ENCODE assay signal across 20 cellular contexts in the genomic region with DNA sequence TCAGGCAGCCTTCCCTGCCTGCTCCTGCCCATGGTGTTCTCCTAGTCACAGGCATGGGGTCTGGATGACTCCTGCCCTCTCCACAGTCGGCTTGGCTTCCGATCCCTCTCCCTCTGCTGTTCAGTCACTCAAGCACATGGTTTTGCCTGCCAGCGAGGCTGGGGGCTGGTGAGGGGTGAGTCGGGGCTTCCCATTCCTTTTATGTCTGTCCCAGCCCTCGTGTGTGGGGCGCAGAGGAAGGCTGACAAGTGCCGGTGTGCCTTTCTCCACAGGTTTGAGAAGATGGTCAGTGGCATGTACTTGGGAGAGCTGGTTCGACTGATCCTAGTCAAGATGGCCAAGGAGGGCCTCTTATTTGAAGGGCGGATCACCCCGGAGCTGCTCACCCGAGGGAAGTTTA. TPM values are rescaled to one million over a fixed set of nuclear protein-coding genes. Genes with fewer than 3 reads are reported as not detected.
DNase-seq lines count a peak whose midpoint lies in the region; ATAC-seq and TF ChIP-seq lines count a peak whose summit lies in the region.
"Had no signal": no experiment of that assay in that cellular context is flagged by ENCODE, and none has a peak within 500 bp of the region (broad histone marks: within the 10 kb centered on the region; RNA-seq: fewer than 3 reads in every experiment).

No MANE protein-coding gene starts in this region.

- peak overlapping the region; percentile 52 for H3K27ac Mint-ChIP-seq in CD8-positive, alpha-beta T cell
- H3K27ac Mint-ChIP-seq in WTC11, result peak overlapping the region; percentile 57; the same call in 1 of the 2 replicates
- H3K27ac Mint-ChIP-seq in stimulated activated memory B cell treated with anti-CD40 and anti-IgM and Interleukin-4, amounts not matched to agents 10 μg/mL and 1 μg/mL and 100 μg/mL, for 72 hours, result peak overlapping the region; percentile 75

- H3K4me3 Mint-ChIP-seq in CD8-positive, alpha-beta T cell, result no peak overlapping the region
- no peak overlapping the region for H3K4me3 Mint-ChIP-seq in WTC11
- H3K4me3 Mint-ChIP-seq in stimulated activated memory B cell treated with anti-CD40 and anti-IgM and Interleukin-4, amounts not matched to agents 10 μg/mL and 1 μg/mL and 100 μg/mL, for 72 hours, result no peak overlapping the region

- H3K4me3 ChIP-seq in CD8-positive, alpha-beta T cell (ENCODE audit: low read depth, low read length), result no peak overlapping the region
- no peak overlapping the region for H3K4me3 ChIP-seq in gastroesophageal sphincter

- TF ChIP-seq POLR2A in gastroesophageal sphincter (IDR thresholded peaks at IDR 0.05), result no peak

- ATAC-seq in CD8-positive, alpha-beta T cell, result no peak
- ATAC-seq in WTC11, result no peak
- no peak for ATAC-seq in gastroesophageal sphincter
- ATAC-seq in stimulated activated memory B cell treated with anti-CD40 and anti-IgM and Interleukin-4, amounts not matched to agents 10 μg/mL and 1 μg/mL and 100 μg/mL, for 72 hours, result no peak

- intact Hi-C loops in CD8-positive, alpha-beta T cell (cut with DNase I, micrococcal nuclease), result no loop called here

- H3K9me3 ChIP-seq in CD8-positive, alpha-beta T cell (ENCODE audit: low read length), result no peaks in the 10 kb centered on the region
- no peaks in the 10 kb centered on the region for H3K9me3 ChIP-seq in gastroesophageal sphincter

- H3K36me3 Mint-ChIP-seq in CD8-positive, alpha-beta T cell, result peaks cover 81% of the 10 kb centered on the region
- H3K36me3 Mint-ChIP-seq in WTC11, result peaks cover 59% of the 10 kb centered on the region
- peaks cover 75% of the 10 kb centered on the region for H3K36me3 Mint-ChIP-seq in stimulated activated memory B cell treated with anti-CD40 and anti-IgM and Interleukin-4, amounts not matched to agents 10 μg/mL and 1 μg/mL and 100 μg/mL, for 72 hours

- POLR2A ChIA-PET in CD8-positive, alpha-beta T cell (lab: Charles Lee), result no interaction called here
- POLR2A ChIA-PET in WTC11 (lab: Charles Lee), result interaction anchor here (1.3 kb wide), 1 partner anchor 13 kb away, joined by 4 read pairs; no protein-coding TSS in a partner anchor

- peaks cover 37% of the 10 kb centered on the region for H3K36me3 ChIP-seq in CD8-positive, alpha-beta T cell (ENCODE audit: insufficient read depth, low read length)
- peaks cover 0 to 61% of the 10 kb centered on the region in 2 donors for H3K36me3 ChIP-seq in gastroesophageal sphincter

- no peaks in the 10 kb centered on the region for H3K27me3 ChIP-seq in CD8-positive, alpha-beta T cell (ENCODE audit: insufficient read depth, low read length)
- no peaks in the 10 kb centered on the region for H3K27me3 ChIP-seq in gastroesophageal sphincter

- peaks cover 30% of the 10 kb centered on the region for H3K4me1 Mint-ChIP-seq in CD8-positive, alpha-beta T cell (ENCODE audit: low read depth)
- peaks cover 45% of the 10 kb centered on the region for H3K4me1 Mint-ChIP-seq in WTC11
- peaks cover 30% of the 10 kb centered on the region for H3K4me1 Mint-ChIP-seq in stimulated activated memory B cell treated with anti-CD40 and anti-IgM and Interleukin-4, amounts not matched to agents 10 μg/mL and 1 μg/mL and 100 μg/mL, for 72 hours

- no peaks in the 10 kb centered on the region for H3K9me3 Mint-ChIP-seq in CD8-positive, alpha-beta T cell
- no peaks in the 10 kb centered on the region for H3K9me3 Mint-ChIP-seq in WTC11
- no peaks in the 10 kb centered on the region for H3K9me3 Mint-ChIP-seq in stimulated activated memory B cell treated with anti-CD40 and anti-IgM and Interleukin-4, amounts not matched to agents 10 μg/mL and 1 μg/mL and 100 μg/mL, for 72 hours

- CTCF ChIA-PET in CD8-positive, alpha-beta T cell (lab: Charles Lee), result no interaction called here
- CTCF ChIA-PET in WTC11 (lab: Charles Lee), result interaction anchor here (1.5 to 2.0 kb wide), 5 partner anchors 12 to 63 kb away, joined by 6 to 15 read pairs (median 8); no protein-coding TSS in a partner anchor

- DNase-seq in CD8-positive, alpha-beta T cell, result no peak
- DNase-seq in WTC11 (ENCODE audit: low spot score) (no peak), COR-L47 (lab: John Stamatoyannopoulos, UW) (no peak), GM19240 (ENCODE audit: insufficient read length, low spot score) (no peak), iPS-NIHi11 (ENCODE audit: low spot score) (no peak), GOT3 (lab: John Stamatoyannopoulos, UW) (no peak)
- DNase-seq: activated CD4-positive, alpha-beta T cell treated with anti-CD3 and anti-CD28 coated beads for 1 hour; central memory CD4-positive, alpha-beta T cell; effector CD8-positive, alpha-beta T cell; hippocampal formation; NCI-H1048; NCI-H2029 treated with DMSO at 0.1 percent for 48 hours; stimulated activated CD4-positive, alpha-beta T cell treated with anti-CD3 and anti-CD28 coated beads, Interleukin-12 subunit alpha, Interleukin-12 subunit beta, amount 100 ng/mL, for 4 hours; stimulated activated CD8-positive, alpha-beta memory T cell treated with anti-CD3 and anti-CD28 coated beads, Interleukin-4, amount 100 ng/mL, for 48 hours had no signal

- H3K4me1 ChIP-seq in CD8-positive, alpha-beta T cell (ENCODE audit: insufficient read depth, low read length), result peaks cover 21% of the 10 kb centered on the region
- peaks cover 7 to 50% (median 30%) of the 10 kb centered on the region in 3 donors for H3K4me1 ChIP-seq in gastroesophageal sphincter

- TF ChIP-seq EP300 in gastroesophageal sphincter (IDR thresholded peaks at IDR 0.05), result no peak

- H3K27ac ChIP-seq in CD8-positive, alpha-beta T cell (ENCODE audit: low read depth, low read length), result no peak overlapping the region
- peak overlapping the region; percentile 54 to 87 (median 82) for H3K27ac ChIP-seq in gastroesophageal sphincter
- H3K27ac ChIP-seq: KMS-11 had no signal

- no peaks in the 10 kb centered on the region for H3K27me3 Mint-ChIP-seq in CD8-positive, alpha-beta T cell (ENCODE audit: low read depth)
- H3K27me3 Mint-ChIP-seq in WTC11 (ENCODE audit: low read depth), result no peaks in the 10 kb centered on the region
- H3K27me3 Mint-ChIP-seq in stimulated activated memory B cell treated with anti-CD40 and anti-IgM and Interleukin-4, amounts not matched to agents 10 μg/mL and 1 μg/mL and 100 μg/mL, for 72 hours, result no peaks in the 10 kb centered on the region

- no CpG with 5 or more reads among the region's 11 CpGs for WGBS in gastroesophageal sphincter (ENCODE audit: low coverage in 1 of 2), 2 donors

- TF ChIP-seq CTCF in CD8-positive, alpha-beta T cell (IDR thresholded peaks at IDR 0.05), result no peak
- no peak for TF ChIP-seq CTCF in WTC11 (IDR thresholded peaks at IDR 0.05)
- no peak for TF ChIP-seq CTCF in gastroesophageal sphincter (IDR thresholded peaks at IDR 0.05)

TF ChIP-seq in WTC11, 78 proteins besides CTCF, POLR2A, EP300 and RAD21:
- TF ChIP-seq, protein P1, sequence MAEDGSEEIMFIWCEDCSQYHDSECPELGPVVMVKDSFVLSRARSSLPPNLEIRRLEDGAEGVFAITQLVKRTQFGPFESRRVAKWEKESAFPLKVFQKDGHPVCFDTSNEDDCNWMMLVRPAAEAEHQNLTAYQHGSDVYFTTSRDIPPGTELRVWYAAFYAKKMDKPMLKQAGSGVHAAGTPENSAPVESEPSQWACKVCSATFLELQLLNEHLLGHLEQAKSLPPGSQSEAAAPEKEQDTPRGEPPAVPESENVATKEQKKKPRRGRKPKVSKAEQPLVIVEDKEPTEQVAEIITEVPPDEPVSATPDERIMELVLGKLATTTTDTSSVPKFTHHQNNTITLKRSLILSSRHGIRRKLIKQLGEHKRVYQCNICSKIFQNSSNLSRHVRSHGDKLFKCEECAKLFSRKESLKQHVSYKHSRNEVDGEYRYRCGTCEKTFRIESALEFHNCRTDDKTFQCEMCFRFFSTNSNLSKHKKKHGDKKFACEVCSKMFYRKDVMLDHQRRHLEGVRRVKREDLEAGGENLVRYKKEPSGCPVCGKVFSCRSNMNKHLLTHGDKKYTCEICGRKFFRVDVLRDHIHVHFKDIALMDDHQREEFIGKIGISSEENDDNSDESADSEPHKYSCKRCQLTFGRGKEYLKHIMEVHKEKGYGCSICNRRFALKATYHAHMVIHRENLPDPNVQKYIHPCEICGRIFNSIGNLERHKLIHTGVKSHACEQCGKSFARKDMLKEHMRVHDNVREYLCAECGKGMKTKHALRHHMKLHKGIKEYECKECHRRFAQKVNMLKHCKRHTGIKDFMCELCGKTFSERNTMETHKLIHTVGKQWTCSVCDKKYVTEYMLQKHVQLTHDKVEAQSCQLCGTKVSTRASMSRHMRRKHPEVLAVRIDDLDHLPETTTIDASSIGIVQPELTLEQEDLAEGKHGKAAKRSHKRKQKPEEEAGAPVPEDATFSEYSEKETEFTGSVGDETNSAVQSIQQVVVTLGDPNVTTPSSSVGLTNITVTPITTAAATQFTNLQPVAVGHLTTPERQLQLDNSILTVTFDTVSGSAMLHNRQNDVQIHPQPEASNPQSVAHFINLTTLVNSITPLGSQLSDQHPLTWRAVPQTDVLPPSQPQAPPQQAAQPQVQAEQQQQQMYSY (CRISPR knock-in tag; IDR thresholded peaks at IDR 0.05), result no peak
- no peak for TF ChIP-seq ZNF219 (CRISPR knock-in tag; IDR thresholded peaks at IDR 0.05; ENCODE audit: borderline replicate concordance)
- TF ChIP-seq ZNF396 (CRISPR knock-in tag; IDR thresholded peaks at IDR 0.05; ENCODE audit: borderline replicate concordance), result no peak

RNA-seq across cellular contexts. Expression of a gene that starts 40.1 kb away (rescaled TPM):
- total RNA-seq in CD8-positive, alpha-beta T cell, result not detected
- 0.20 TPM in 1 of 3 replicates, not detected in the others for total RNA-seq in WTC11 (2021)
- total RNA-seq in gastroesophageal sphincter, result 100 to 1,000 TPM in 2 of 4 donors, 10 to 100 TPM in 2; 37.1 to 176 (median 122) TPM
- total RNA-seq: Daoy, kidney epithelial cell, NCI-H460 had no signal

Comparison
In these comparisons a context has a peak if more than half of its experiments do, and no peak if none do; other contexts are left out.
1. RNA of a gene that starts 40.1 kb away (total RNA-seq): 37.1 to 176 TPM in gastroesophageal sphincter; 0.20 TPM in WTC11 and not detected in CD8-positive, alpha-beta T cell; every median in the first group is over 10 times any median in the second.
2. Peak in every context shown above with its lines, with median percentiles within 50 percentile points of each other: H3K27ac Mint-ChIP-seq.